9 cellular contexts compared by ENCODE assay signal in genomic region chr2:23624378-23624777, GRCh38.
A peak's percentile ranks its signal among the peaks of the same experiment; 100 is the strongest.
DNase-seq lines count a peak whose midpoint lies in the region; TF ChIP-seq lines count a peak whose summit lies in the region.
"Had no signal": no experiment of that assay in that cellular context is flagged by ENCODE, and none has a peak within 500 bp of the region (broad histone marks: within the 10 kb centered on the region; RNA-seq: fewer than 3 reads in every experiment).

No MANE protein-coding gene starts in this region.

- no peaks in the 10 kb centered on the region; the same call in 1 of the 2 replicates for H4K20me1 ChIP-seq in Karpas-422 (ENCODE audit: insufficient read depth, low read depth, low read length)
- no peaks in the 10 kb centered on the region for H4K20me1 ChIP-seq in mammary epithelial cell (ENCODE audit: insufficient read depth, low read length)

- H3K27me3 ChIP-seq in Karpas-422 (ENCODE audit: low read length), result no peaks in the 10 kb centered on the region; the same call in 1 of the 2 replicates
- H3K27me3 ChIP-seq in mammary epithelial cell (ENCODE audit: insufficient read depth, low read length), result no peaks in the 10 kb centered on the region
- H3K27me3 ChIP-seq: SJSA1 had no signal

- H3K4me1 Mint-ChIP-seq in progenitor cell of endocrine pancreas (ENCODE audit: low read depth), result peaks cover 4% of the 10 kb centered on the region

- peaks cover 3% of the 10 kb centered on the region for H3K9me3 Mint-ChIP-seq in progenitor cell of endocrine pancreas (ENCODE audit: low read depth)

- H3K36me3 Mint-ChIP-seq in progenitor cell of endocrine pancreas (ENCODE audit: insufficient read depth), result no peaks in the 10 kb centered on the region

- DNase-seq in DMS53 (lab: John Stamatoyannopoulos, UW) (peak; percentile 32), DMS53 treated with DMSO at 0.1 percent for 48 hours (lab: John Stamatoyannopoulos, UW; ENCODE audit: unreplicated experiment) (no peak), Karpas-422 (peak; percentile 83), mammary epithelial cell (no peak), progenitor cell of endocrine pancreas (ENCODE audit: low spot score, unreplicated experiment) (no peak), kidney glomerular epithelial cell (lab: John Stamatoyannopoulos, UW) (no peak), lower leg skin (ENCODE audit: low spot score in 2 of 2) (no peak)
- DNase-seq in central memory CD4-positive, alpha-beta T cell, result no peak

- H3K9ac ChIP-seq in Karpas-422 (ENCODE audit: low read length) (no peak overlapping the region), mammary epithelial cell (ENCODE audit: insufficient read depth, low read length) (no peak overlapping the region)

- dilution Hi-C loops in mammary epithelial cell (cut with HindIII; ENCODE audit: low sequenced_read_pairs), result no loop called here

- H3K27ac Mint-ChIP-seq in progenitor cell of endocrine pancreas, result no peak overlapping the region

- no peak overlapping the region for H3K4me2 ChIP-seq in Karpas-422 (ENCODE audit: low read depth, low read length, poor library complexity, severe bottlenecking)
- H3K4me2 ChIP-seq in mammary epithelial cell (ENCODE audit: insufficient read depth, low read depth, low read length), result no peak overlapping the region

- TF ChIP-seq CTCF in mammary epithelial cell (conservative IDR thresholded peaks at IDR 0.05 in 1 of 2, IDR thresholded peaks at IDR 0.05 in 1 of 2; ENCODE audit: extremely low read depth in 1 of 2, insufficient read depth in 1 of 2, low read depth in 1 of 2, low read length in 2 of 2) (peak; percentile 44 to 55), progenitor cell of endocrine pancreas (IDR thresholded peaks at IDR 0.05; ENCODE audit: unreplicated experiment) (peak; percentile 49), lower leg skin (IDR thresholded peaks at IDR 0.05) (no peak)

- no peak overlapping the region for H3K27ac ChIP-seq in Karpas-422 (ENCODE audit: low read length)
- no peak overlapping the region for H3K27ac ChIP-seq in mammary epithelial cell (ENCODE audit: insufficient read depth, low read depth, low read length)
- H3K27ac ChIP-seq: SJSA1 had no signal

- H3K79me2 ChIP-seq in Karpas-422 (ENCODE audit: low read length) (no peaks in the 10 kb centered on the region), mammary epithelial cell (ENCODE audit: insufficient read depth, low read length) (no peaks in the 10 kb centered on the region)

- intact Hi-C loops in mammary epithelial cell (cut with micrococcal nuclease) (no loop called here), lower leg skin (cut with DNase I; ENCODE audit: low total_unique reads) (no loop called here)

- in situ Hi-C loops in mammary epithelial cell (cut with MboI; ENCODE audit: low sequenced_read_pairs in 2 of 2), result no loop called here

- peaks cover 22% of the 10 kb centered on the region for H3K27me3 Mint-ChIP-seq in progenitor cell of endocrine pancreas

- no peaks in the 10 kb centered on the region for H3K9me2 ChIP-seq in Karpas-422 (replicated peaks; ENCODE audit: insufficient read depth, low read length)

- CTCF ChIA-PET in mammary epithelial cell (lab: Charles Lee; ENCODE audit: low non-redundant PET), result no interaction called here

- 69% methylated on average over 5 of the region's 5 CpGs for WGBS in mammary epithelial cell (ENCODE audit: low coverage, missing lambda C conversion rate)
- WGBS in lower leg skin, 2 donors, result 69 to 76% methylated on average over 5 of the region's 5 CpGs

- H2AFZ ChIP-seq in Karpas-422 (ENCODE audit: low read length), result no peak overlapping the region
- H2AFZ ChIP-seq in mammary epithelial cell (ENCODE audit: low read depth, low read length), result no peak overlapping the region

- BruUV-seq in mammary epithelial cell (replicated peaks; lab: Mats Ljungman, UMichigan), result no TSS peak

- no peak overlapping the region for H3K4me3 Mint-ChIP-seq in progenitor cell of endocrine pancreas (ENCODE audit: low read depth)

- H3K9me3 ChIP-seq in Karpas-422 (ENCODE audit: low read length) (peaks cover 6% of the 10 kb centered on the region), mammary epithelial cell (replicated peaks; ENCODE audit: insufficient read depth, low read length) (peaks cover 5% of the 10 kb centered on the region)

- H3K4me3 ChIP-seq in Karpas-422 (ENCODE audit: low read length) (no peak overlapping the region), mammary epithelial cell (replicated peaks in 1 of 3; ENCODE audit: insufficient read depth in 1 of 3, low read depth in 2 of 3, low read length in 3 of 3) (no peak overlapping the region), lower leg skin (ENCODE audit: low read depth, poor library complexity, severe bottlenecking) (no peak overlapping the region)
- H3K4me3 ChIP-seq: SJSA1 had no signal

- no peak for TF ChIP-seq POLR2A in lower leg skin (IDR thresholded peaks at IDR 0.05)

- H3K36me3 ChIP-seq in Karpas-422 (ENCODE audit: insufficient read depth, low read length), result no peaks in the 10 kb centered on the region
- no peaks in the 10 kb centered on the region for H3K36me3 ChIP-seq in mammary epithelial cell (ENCODE audit: insufficient read depth, low read length)
- H3K36me3 ChIP-seq: SJSA1 had no signal

- no peaks in the 10 kb centered on the region for H3K4me1 ChIP-seq in Karpas-422 (ENCODE audit: low read length)
- H3K4me1 ChIP-seq in mammary epithelial cell (ENCODE audit: insufficient read depth, low read length), result no peaks in the 10 kb centered on the region

Comparison
In these comparisons a context has a peak if more than half of its experiments do, and no peak if none do; other contexts are left out.
1. DNase-seq: peak in DMS53 (single experiment) and Karpas-422 (single experiment); none in DMS53 treated with DMSO at 0.1 percent for 48 hours (single experiment), mammary epithelial cell (single experiment), progenitor cell of endocrine pancreas (single experiment), kidney glomerular epithelial cell (single experiment), central memory CD4-positive, alpha-beta T cell (single experiment) and lower leg skin (0 of 2).
2. CTCF ChIP-seq: peak in mammary epithelial cell (2 of 2) and progenitor cell of endocrine pancreas (single experiment); none in lower leg skin (0 of 3).